In the genomic region with DNA sequence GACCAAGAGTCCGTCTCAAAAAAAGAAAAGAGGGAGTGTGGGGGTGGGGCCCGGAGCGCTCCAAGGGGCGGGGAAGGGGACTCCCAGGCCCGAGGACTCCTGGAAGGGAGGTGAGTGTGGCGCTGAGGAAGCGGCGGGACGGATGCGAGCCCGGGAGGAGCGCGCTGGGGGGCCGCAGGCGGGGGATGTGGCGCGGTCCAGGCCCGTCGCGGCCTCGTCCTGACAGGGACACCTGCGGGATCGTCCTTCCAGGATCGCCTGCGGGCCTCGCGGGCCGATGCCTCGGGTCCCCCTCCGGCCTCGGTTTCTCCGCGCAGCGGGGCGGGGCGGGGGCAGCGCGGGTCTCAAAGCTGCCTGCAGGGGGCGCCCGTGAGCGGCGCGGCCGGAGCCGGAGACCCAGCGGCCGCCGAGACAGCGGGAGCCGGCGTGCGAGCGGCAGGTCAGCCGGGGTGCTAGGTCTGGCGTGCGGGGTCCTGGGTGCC, we compare ENCODE assay signal across 8 cellular contexts. TPM values are rescaled to one million over a fixed set of nuclear protein-coding genes. Genes with fewer than 3 reads are reported as not detected.
DNase-seq lines count a peak whose midpoint lies in the region; ATAC-seq, FAIRE-seq and TF ChIP-seq lines count a peak whose summit lies in the region.

No MANE protein-coding gene starts in this region.

- H3K9me3 Mint-ChIP-seq in CD4-positive, CD25-positive, alpha-beta regulatory T cell, result peaks cover 0 to 2% (median 0%) of the 10 kb centered on the region in 7 donors
- H3K9me3 Mint-ChIP-seq in central memory CD8-positive, alpha-beta T cell, result no peaks in the 10 kb centered on the region

- no peaks in the 10 kb centered on the region for H3K36me3 ChIP-seq in CD4-positive, CD25-positive, alpha-beta regulatory T cell (ENCODE audit: control insufficient read depth, insufficient read depth, low read length)
- H3K36me3 ChIP-seq in HepG2 (replicated peaks in 1 of 2; ENCODE audit: control insufficient read depth in 1 of 2, insufficient read depth in 2 of 2, low read length in 2 of 2), result no peaks in the 10 kb centered on the region

- H2AFZ ChIP-seq in HepG2 (ENCODE audit: low read length), result no peak overlapping the region

- no peak for FAIRE-seq in HepG2 (lab: Jason Lieb, UNC)

- H3K4me3 ChIP-seq in CD4-positive, CD25-positive, alpha-beta regulatory T cell (ENCODE audit: low read depth, low read length), result no peak overlapping the region
- H3K4me3 ChIP-seq in HL-60 (replicated peaks; ENCODE audit: insufficient read depth, low read length) (peak overlapping the region; percentile 68), HepG2 (replicated peaks in 1 of 3; ENCODE audit: insufficient read depth in 1 of 3, low read depth in 2 of 3, low read length in 3 of 3) (peak overlapping the region; percentile 68 to 79 (median 71); a peak in 4 of 6 replicates)

- ATAC-seq in CD4-positive, CD25-positive, alpha-beta regulatory T cell (ENCODE audit: low read depth in 2 of 2), result peak in 1 of 2 donors; percentile 10
- ATAC-seq in central memory CD8-positive, alpha-beta T cell (replicated peaks; ENCODE audit: extremely low read depth, poor library complexity, severe bottlenecking), result no peak
- ATAC-seq in HepG2 (peak; percentile 28), GM19467 (IDR thresholded peaks at IDR 0.05; ENCODE audit: unreplicated experiment) (no peak), HG03571 (IDR thresholded peaks at IDR 0.05; ENCODE audit: unreplicated experiment) (no peak)

- CTCF ChIA-PET in HepG2 (lab: Yijun Ruan, JAX; ENCODE audit: low intra/inter-chr PET ratio, low total read pairs), result interaction anchor here (0.6 to 5.7 kb wide), 4 partner anchors 76 to 102 kb away, joined by 3 to 59 read pairs (median 9); no protein-coding TSS in a partner anchor

- no peak for TF ChIP-seq POLR2A in HepG2 (IDR thresholded peaks at IDR 0.05; ENCODE audit: insufficient read depth in 1 of 2, low read depth in 2 of 2, low read length in 2 of 2)

- H3K4me1 ChIP-seq in CD4-positive, CD25-positive, alpha-beta regulatory T cell (ENCODE audit: control insufficient read depth, insufficient read depth, low read length, poor library complexity, severe bottlenecking), result peaks cover 56% of the 10 kb centered on the region
- peaks cover 42% of the 10 kb centered on the region for H3K4me1 ChIP-seq in HepG2 (ENCODE audit: insufficient read depth, low read length)

- peak; percentile 87 for TF ChIP-seq RAD21 in HepG2 (CRISPR knock-in tag; IDR thresholded peaks at IDR 0.05)

- no peaks in the 10 kb centered on the region for H3K9me3 ChIP-seq in CD4-positive, CD25-positive, alpha-beta regulatory T cell (ENCODE audit: control insufficient read depth in 2 of 2, low read length in 2 of 2)
- H3K9me3 ChIP-seq in HepG2 (ENCODE audit: low read length), result no peaks in the 10 kb centered on the region

- peaks cover 8% of the 10 kb centered on the region for H3K27me3 Mint-ChIP-seq in CD4-positive, CD25-positive, alpha-beta regulatory T cell
- H3K27me3 Mint-ChIP-seq in central memory CD8-positive, alpha-beta T cell, result no peaks in the 10 kb centered on the region

- TF ChIP-seq CTCF in HL-60 (IDR thresholded peaks at IDR 0.05; ENCODE audit: insufficient read depth, low read length) (peak; percentile 18), HepG2 (CRISPR knock-in tag; IDR thresholded peaks at IDR 0.05) (peak; percentile 75)

- TF ChIP-seq EP300 in HepG2 (IDR thresholded peaks at IDR 0.05; ENCODE audit: low read depth in 2 of 2, low read length in 2 of 2) (no peak), HepG2 (CRISPR knock-in tag; IDR thresholded peaks at IDR 0.05; ENCODE audit: borderline replicate concordance) (no peak)

- H3K27ac Mint-ChIP-seq in CD4-positive, CD25-positive, alpha-beta regulatory T cell, result no peak overlapping the region
- peak overlapping the region; percentile 83 for H3K27ac Mint-ChIP-seq in central memory CD8-positive, alpha-beta T cell (ENCODE audit: low read depth)

- BruUV-seq in HepG2 (replicated peaks; lab: Mats Ljungman, UMichigan), result no TSS peak

- intact Hi-C loops in HepG2 (cut with micrococcal nuclease; ENCODE audit: unreplicated experiment), result loop anchor here (1.0 to 5.0 kb wide), 2 partner anchors 79 to 98 kb away; no protein-coding TSS in a partner anchor

- no peaks in the 10 kb centered on the region for H3K27me3 ChIP-seq in CD4-positive, CD25-positive, alpha-beta regulatory T cell (ENCODE audit: control insufficient read depth, insufficient read depth, low read length)
- no peaks in the 10 kb centered on the region for H3K27me3 ChIP-seq in HL-60 (ENCODE audit: insufficient read depth, poor library complexity, severe bottlenecking)
- peaks cover 0 to 4% of the 10 kb centered on the region in 2 experiments; a peak in 2 of 5 replicates for H3K27me3 ChIP-seq in HepG2 (ENCODE audit: control insufficient read depth in 1 of 2, insufficient read depth in 2 of 2, low read length in 2 of 2)

- no peak overlapping the region for H3K9ac ChIP-seq in HepG2 (ENCODE audit: insufficient read depth, low read depth, low read length)

- POLR2A ChIA-PET in HepG2 (lab: Yijun Ruan, JAX), result interaction anchor here (1.2 to 4.2 kb wide), 2 partner anchors 83 to 99 kb away, joined by 5 to 24 read pairs; no protein-coding TSS in a partner anchor

- in situ Hi-C loops in HepG2 (cut with HindIII; ENCODE audit: extremely low pct_ligation_motif_present, low pct_unique_long_range_greater_than_20kb), result loop anchor here (5.0 kb wide), 1 partner anchor 99 kb away; no protein-coding TSS in a partner anchor

- no peaks in the 10 kb centered on the region for H4K20me1 ChIP-seq in HepG2 (ENCODE audit: insufficient read depth, low read length)

- H3K4me2 ChIP-seq in HepG2 (ENCODE audit: low read depth, low read length), result peak overlapping the region; percentile 70

- peak in 2 of 3 donors; percentile 55 to 59 for DNase-seq in CD4-positive, CD25-positive, alpha-beta regulatory T cell
- DNase-seq in HL-60 (ENCODE audit: low read depth in 1 of 2, low spot score in 1 of 2), result peak; percentile 46 to 50
- peak; percentile 42 to 63 (median 45) for DNase-seq in activated CD4-positive, CD25-positive, alpha-beta regulatory T cell (lab: John Stamatoyannopoulos, UW)
- DNase-seq in central memory CD8-positive, alpha-beta T cell (ENCODE audit: low spot score in 2 of 2), result peak; percentile 37 to 58
- DNase-seq in HepG2 (ENCODE audit: low spot score), result no peak
- DNase-seq in stimulated activated CD8-positive, alpha-beta memory T cell treated with anti-CD3 and anti-CD28 coated beads, Interleukin-12 subunit alpha, Interleukin-12 subunit beta, amount 100 ng/mL, for 4 hours (ENCODE audit: low read depth), result peak; percentile 46

- WGBS in HepG2 (ENCODE audit: low lambda C conversion rate), result 18% methylated on average over 8 of the region's 56 CpGs

- H3K27ac ChIP-seq in CD4-positive, CD25-positive, alpha-beta regulatory T cell (ENCODE audit: insufficient read depth, low read length, poor library complexity, severe bottlenecking), result no peak overlapping the region
- no peak overlapping the region for H3K27ac ChIP-seq in HL-60 (replicated peaks)
- no peak overlapping the region for H3K27ac ChIP-seq in HepG2 (ENCODE audit: extremely low read length, insufficient read depth, low read length)

- H3K4me1 Mint-ChIP-seq in CD4-positive, CD25-positive, alpha-beta regulatory T cell, result peaks cover 5 to 46% (median 27%) of the 10 kb centered on the region in 4 donors
- peaks cover 42% of the 10 kb centered on the region for H3K4me1 Mint-ChIP-seq in central memory CD8-positive, alpha-beta T cell

- H3K36me3 Mint-ChIP-seq in CD4-positive, CD25-positive, alpha-beta regulatory T cell, result no peaks in the 10 kb centered on the region
- H3K36me3 Mint-ChIP-seq in central memory CD8-positive, alpha-beta T cell (ENCODE audit: insufficient read depth), result peaks cover 25% of the 10 kb centered on the region

- H3K79me2 ChIP-seq in HepG2 (ENCODE audit: insufficient read depth, low read length), result no peaks in the 10 kb centered on the region

- peak overlapping the region; percentile 51 to 86 (median 77) for H3K4me3 Mint-ChIP-seq in CD4-positive, CD25-positive, alpha-beta regulatory T cell
- peak overlapping the region; percentile 80 for H3K4me3 Mint-ChIP-seq in central memory CD8-positive, alpha-beta T cell

TF ChIP-seq in HepG2, 621 proteins besides CTCF, POLR2A, EP300 and RAD21 (continues in another document):
- peak; percentile 49 for TF ChIP-seq YY1 (IDR thresholded peaks at IDR 0.05; ENCODE audit: insufficient read depth, insufficient replicate concordance, low read depth, low read length)

RNA-seq across cellular contexts. Expression of a gene that starts 3.8 kb away (rescaled TPM):
- total RNA-seq in CD4-positive, CD25-positive, alpha-beta regulatory T cell, result 31.2 TPM
- 100 to 1,000 TPM in 1 of 4 donors, 10 to 100 TPM in 3; 88.4 to 101 (median 94.5) TPM for polyA plus RNA-seq in CD4-positive, CD25-positive, alpha-beta regulatory T cell
- 3.3 and 4.0 TPM in 2 replicates for total RNA-seq in HepG2 (2016; rRNA removed; fragmentation: Illumina TruSeq; extraction: Trizol)
- total RNA-seq in HepG2 (2016; cell fraction: cytosol; rRNA removed; fragmentation: Illumina TruSeq; extraction: Trizol; ENCODE audit: low read depth), result 1.3 and 1.5 TPM in 2 replicates
- 3.1 and 3.5 TPM in 2 replicates for total RNA-seq in HepG2 (2016; cell fraction: insoluble cytoplasmic fraction; rRNA removed; fragmentation: Illumina TruSeq; extraction: Trizol)
- total RNA-seq in HepG2 (2016; cell fraction: membrane; rRNA removed; fragmentation: Illumina TruSeq; extraction: Trizol), result 2.9 and 5.0 TPM in 2 replicates
- total RNA-seq in HepG2 (2016; cell fraction: nucleus; rRNA removed; fragmentation: Illumina TruSeq; extraction: Trizol), result 2.4 TPM in 2 replicates
- 5.0 and 7.3 TPM in 2 replicates for polyA plus RNA-seq in HepG2 (2011; rRNA removed)
- 4.4 and 5.8 TPM in 2 replicates for polyA plus RNA-seq in HepG2 (2011; cell fraction: cytosol; rRNA removed)
- polyA plus RNA-seq in HepG2 (2011; cell fraction: nucleus; rRNA removed), result 15.5 and 20.4 TPM in 2 replicates
- polyA plus RNA-seq in HepG2 (2012), result 7.5 and 9.0 TPM in 2 replicates
- polyA plus RNA-seq in HepG2 (2016; cell fraction: cytosol; fragmentation: Illumina TruSeq; extraction: Trizol; ENCODE audit: low read depth), result 1.3 and 1.7 TPM in 2 replicates
- 3.1 and 3.9 TPM in 2 replicates for polyA plus RNA-seq in HepG2 (2016; cell fraction: insoluble cytoplasmic fraction; fragmentation: Illumina TruSeq; extraction: Trizol; ENCODE audit: low read depth)
- 2.3 and 3.2 TPM in 2 replicates for polyA plus RNA-seq in HepG2 (2016; cell fraction: membrane; fragmentation: Illumina TruSeq; extraction: Trizol; ENCODE audit: low read depth)
- 4.1 and 4.2 TPM in 2 replicates for polyA plus RNA-seq in HepG2 (2016; cell fraction: nucleus; fragmentation: Illumina TruSeq; extraction: Trizol; ENCODE audit: insufficient read depth, low read depth)
- 3.1 and 18.4 TPM in 2 replicates for polyA minus RNA-seq in HepG2 (2011; rRNA and poly(A)+ RNA removed; ENCODE audit: low replicate concordance)
- 1.4 and 2.7 TPM in 2 replicates for polyA minus RNA-seq in HepG2 (2011; cell fraction: cytosol; rRNA and poly(A)+ RNA removed)
- polyA minus RNA-seq in HepG2 (2011; cell fraction: nucleus; rRNA and poly(A)+ RNA removed), result 4.9 and 7.1 TPM in 2 replicates
